13 cellular contexts compared by ENCODE assay signal in genomic region chr5:22473865-22474264, GRCh38.
"Had no signal": no experiment of that assay in that cellular context is flagged by ENCODE, and none has a peak within 500 bp of the region (broad histone marks: within the 10 kb centered on the region; RNA-seq: fewer than 3 reads in every experiment).

No MANE protein-coding gene starts in this region.

- H3K4me1 Mint-ChIP-seq: activated T-helper 17 cell treated with anti-CD3 and anti-CD28 coated beads, Interleukin-2, amount 50 U/mL, for 72 hours; stimulated activated memory B cell treated with anti-CD40 and anti-IgM and Interleukin-4, amounts not matched to agents 10 μg/mL and 1 μg/mL and 100 μg/mL, for 72 hours had no signal

- H3K27me3 Mint-ChIP-seq: activated T-helper 17 cell treated with anti-CD3 and anti-CD28 coated beads, Interleukin-2, amount 50 U/mL, for 72 hours; natural killer cell treated with Interleukin-12 subunit alpha and Interleukin-12 subunit beta and Interleukin-15 and Interleukin-18, amount 100 ng/mL, for 72 hours; stimulated activated memory B cell treated with anti-CD40 and anti-IgM and Interleukin-4, amounts not matched to agents 10 μg/mL and 1 μg/mL and 100 μg/mL, for 72 hours had no signal

- H3K4me3 Mint-ChIP-seq: activated naive CD4-positive, alpha-beta T cell treated with anti-CD3 and anti-CD28 coated beads for 36 hours; activated T-helper 17 cell treated with anti-CD3 and anti-CD28 coated beads, Interleukin-2, amount 50 U/mL, for 72 hours; natural killer cell treated with Interleukin-12 subunit alpha and Interleukin-12 subunit beta and Interleukin-15 and Interleukin-18, amount 100 ng/mL, for 72 hours; stimulated activated memory B cell treated with anti-CD40 and anti-IgM and Interleukin-4, amounts not matched to agents 10 μg/mL and 1 μg/mL and 100 μg/mL, for 72 hours had no signal

- ATAC-seq: activated T-helper 17 cell treated with anti-CD3 and anti-CD28 coated beads, Interleukin-2, amount 50 U/mL, for 72 hours; left ventricle myocardium superior; natural killer cell treated with Interleukin-12 subunit alpha and Interleukin-12 subunit beta and Interleukin-15 and Interleukin-18, amount 100 ng/mL, for 72 hours; stimulated activated memory B cell treated with anti-CD40 and anti-IgM and Interleukin-4, amounts not matched to agents 10 μg/mL and 1 μg/mL and 100 μg/mL, for 72 hours had no signal

- H3K27ac Mint-ChIP-seq: activated naive CD4-positive, alpha-beta T cell treated with anti-CD3 and anti-CD28 coated beads for 36 hours; activated T-helper 17 cell treated with anti-CD3 and anti-CD28 coated beads, Interleukin-2, amount 50 U/mL, for 72 hours; natural killer cell treated with Interleukin-12 subunit alpha and Interleukin-12 subunit beta and Interleukin-15 and Interleukin-18, amount 100 ng/mL, for 72 hours; stimulated activated memory B cell treated with anti-CD40 and anti-IgM and Interleukin-4, amounts not matched to agents 10 μg/mL and 1 μg/mL and 100 μg/mL, for 72 hours had no signal

- DNase-seq: activated CD4-positive, CD25-positive, alpha-beta regulatory T cell treated with anti-CD3 and anti-CD28 coated beads, Interleukin-2, amount 50 U/mL, for 72 hours; activated naive CD4-positive, alpha-beta T cell treated with anti-CD3 and anti-CD28 coated beads for 36 hours; activated T-cell treated with anti-CD3 and anti-CD28 coated beads for 4 hours; hippocampal formation; kidney glomerular epithelial cell; left ventricle myocardium superior; mesenchymal stem cell; stimulated activated CD4-positive, alpha-beta T cell treated with anti-CD3 and anti-CD28 coated beads, Interleukin-2, amount 100 ng/mL, for 48 hours; thyroid gland had no signal

- H3K4me3 ChIP-seq: cardiac muscle cell, thyroid gland had no signal

- H3K36me3 Mint-ChIP-seq: natural killer cell treated with Interleukin-12 subunit alpha and Interleukin-12 subunit beta and Interleukin-15 and Interleukin-18, amount 100 ng/mL, for 72 hours; stimulated activated memory B cell treated with anti-CD40 and anti-IgM and Interleukin-4, amounts not matched to agents 10 μg/mL and 1 μg/mL and 100 μg/mL, for 72 hours had no signal
